Comparison of ENCODE assay signal across 8 cellular contexts in the genomic region with DNA sequence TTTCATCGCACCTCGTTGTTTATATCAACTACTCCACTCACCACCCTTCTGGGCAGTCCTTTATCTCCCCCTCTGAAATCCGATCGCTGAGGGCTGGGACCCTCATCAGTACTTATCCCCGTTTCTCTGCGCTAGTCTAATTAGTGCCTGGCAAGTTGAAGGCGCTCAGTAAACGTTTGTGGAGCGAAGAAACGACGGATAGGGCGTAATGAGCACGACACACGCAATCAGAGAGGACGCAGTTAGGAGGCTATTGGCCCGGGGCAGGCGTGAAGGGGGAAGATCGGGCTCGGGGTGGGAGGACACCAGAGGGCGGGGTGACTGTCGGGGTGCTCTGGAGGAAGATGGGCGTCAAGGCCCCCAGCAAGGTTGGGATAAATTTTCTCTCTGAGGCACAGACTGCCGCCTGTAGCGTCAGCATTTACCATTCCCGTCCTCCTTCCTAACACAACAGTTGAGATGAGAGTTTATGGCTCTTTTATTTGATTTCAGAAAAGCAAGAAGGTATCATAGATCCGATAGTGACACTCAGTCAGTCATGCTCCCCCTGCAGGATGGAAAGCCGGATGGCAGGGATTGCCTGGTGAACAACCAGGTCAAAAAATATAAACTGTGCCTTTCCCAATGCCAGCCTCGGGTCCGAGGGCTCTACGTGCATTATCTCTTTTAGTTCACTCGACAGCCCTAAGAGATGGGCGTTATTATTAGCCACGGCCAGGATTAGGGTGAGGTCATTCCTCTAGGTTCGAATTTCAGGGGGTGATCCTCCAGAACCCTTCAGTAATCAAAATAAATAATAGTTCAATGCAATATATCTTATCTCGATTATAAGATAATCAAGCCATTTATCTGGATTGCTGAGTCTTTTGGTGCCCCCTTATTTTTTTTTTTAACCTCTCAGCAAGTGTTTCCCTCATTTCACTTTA. TPM values are rescaled to one million over a fixed set of nuclear protein-coding genes. Genes with fewer than 3 reads are reported as not detected.
A peak's percentile ranks its signal among the peaks of the same experiment; 100 is the strongest.
DNase-seq lines count a peak whose midpoint lies in the region; ATAC-seq, FAIRE-seq and TF ChIP-seq lines count a peak whose summit lies in the region.

No MANE protein-coding gene starts in this region.

- H3K4me1 ChIP-seq in NT2/D1 (ENCODE audit: insufficient read depth, insufficient read length) = peaks cover 2% of the 10 kb centered on the region
- no peaks in the 10 kb centered on the region for H3K4me1 ChIP-seq in endocrine pancreas (ENCODE audit: control insufficient read depth, insufficient read depth, low read length)

- H3K4me3 ChIP-seq in NT2/D1 (ENCODE audit: insufficient read length, low read depth) (peak overlapping the region; percentile 72), endocrine pancreas (ENCODE audit: control insufficient read depth, insufficient read depth, low read length) (peak overlapping the region; percentile 74)

- no peak for ATAC-seq in HG03045 (IDR thresholded peaks at IDR 0.05; ENCODE audit: unreplicated experiment)

- peak; percentile 5 for FAIRE-seq in GM12892 (lab: Jason Lieb, UNC)

- no peaks in the 10 kb centered on the region for H3K36me3 ChIP-seq in NT2/D1 (ENCODE audit: insufficient read depth, insufficient read length, low read length)
- no peaks in the 10 kb centered on the region for H3K36me3 ChIP-seq in endocrine pancreas (ENCODE audit: control insufficient read depth, insufficient read depth, low read length)

- H3K27me3 ChIP-seq in NT2/D1 (ENCODE audit: insufficient read depth, insufficient read length) = no peaks in the 10 kb centered on the region
- no peaks in the 10 kb centered on the region for H3K27me3 ChIP-seq in endocrine pancreas (ENCODE audit: control insufficient read depth, insufficient read depth, low read length)

- H3K9me3 ChIP-seq in NT2/D1 (ENCODE audit: insufficient read depth, low read length) (no peaks in the 10 kb centered on the region), endocrine pancreas (ENCODE audit: control insufficient read depth, low read length) (no peaks in the 10 kb centered on the region)

- H3K9ac ChIP-seq in NT2/D1 (ENCODE audit: insufficient read length, low read depth) = peak overlapping the region; percentile 86
- H3K9ac ChIP-seq in endocrine pancreas (ENCODE audit: control insufficient read depth, insufficient read depth, low read length) = peak overlapping the region; percentile 99

- DNase-seq in GM12892 (ENCODE audit: insufficient read length) (peak; percentile 46), HUDEP-2 (lab: John Stamatoyannopoulos, UW; ENCODE audit: unreplicated experiment in 76 of 76) (peak in 73 of 76 experiments; percentile 22 to 89 (median 75)), NT2/D1 (ENCODE audit: low read depth, low spot score) (no peak), midbrain (lab: John Stamatoyannopoulos, UW) (peak; percentile 89)
- DNase-seq in activated CD8-positive, alpha-beta memory T cell treated with anti-CD3 and anti-CD28 coated beads, Interleukin-2, amount 50 U/mL, for 1 hour (ENCODE audit: extremely low read depth) = peak; percentile 57
- DNase-seq in stimulated activated CD8-positive, alpha-beta memory T cell treated with anti-CD3 and anti-CD28 coated beads, Interleukin-15, amount 100 ng/mL, for 48 hours (ENCODE audit: low read depth in 2 of 2) = peak; percentile 71 to 81

- TF ChIP-seq POLR2A in GM12892 (IDR thresholded peaks at IDR 0.05; ENCODE audit: low read depth, low read length) = peak; percentile 38; the same call in 1 of the 2 replicates

RNA-seq across cellular contexts. Expression of a gene that starts 9.5 kb away (rescaled TPM):
- polyA plus RNA-seq in GM12892 (2012; ENCODE audit: missing spikeins) = 2.2 TPM
